14 cellular contexts compared by ENCODE assay signal in the genomic region with DNA sequence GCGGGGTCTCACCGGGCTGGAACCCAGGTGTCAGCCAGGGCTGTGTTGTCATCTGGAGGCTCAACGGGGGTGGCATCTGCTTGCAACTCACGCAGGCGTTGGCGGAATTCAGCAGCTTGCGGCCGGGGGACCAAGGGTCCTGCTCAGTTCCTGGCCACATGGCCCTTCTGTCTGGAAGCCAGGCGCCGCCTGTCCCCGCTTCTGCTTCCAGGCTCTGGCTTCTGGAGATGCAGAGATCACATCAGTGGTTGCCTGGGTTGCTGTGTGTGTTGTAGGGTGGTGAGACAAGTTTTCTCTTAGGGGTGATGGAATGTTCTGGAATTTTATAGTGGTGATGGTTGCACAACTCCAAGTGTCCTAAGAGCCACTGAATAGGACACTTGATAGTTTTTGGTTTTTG. TPM values are rescaled to one million over a fixed set of nuclear protein-coding genes. Genes with fewer than 3 reads are reported as not detected.
A peak's percentile ranks its signal among the peaks of the same experiment; 100 is the strongest.
DNase-seq lines count a peak whose midpoint lies in the region; ATAC-seq and TF ChIP-seq lines count a peak whose summit lies in the region.
"Had no signal": no experiment of that assay in that cellular context is flagged by ENCODE, and none has a peak within 500 bp of the region (broad histone marks: within the 10 kb centered on the region; RNA-seq: fewer than 3 reads in every experiment).

No MANE protein-coding gene starts in this region.

- H3K36me3 ChIP-seq in heart right ventricle, result peaks cover 0 to 36% (median 7%) of the 10 kb centered on the region in 9 donors

- H3K27ac ChIP-seq in heart right ventricle, result peak overlapping the region in 1 of 10 donors; percentile 31
- peak overlapping the region; percentile 48 for H3K27ac ChIP-seq in angular gyrus (ENCODE audit: low read depth, low read length)
- H3K27ac ChIP-seq: thoracic aorta had no signal

- TF ChIP-seq CTCF in heart right ventricle (IDR thresholded peaks at IDR 0.05), result no peak

- H3K9me3 ChIP-seq in heart right ventricle, result no peaks in the 10 kb centered on the region
- H3K9me3 ChIP-seq: thoracic aorta had no signal

- H3K4me1 ChIP-seq in heart right ventricle, result peaks cover 0 to 34% (median 9%) of the 10 kb centered on the region in 9 donors

- H3K4me3 ChIP-seq in heart right ventricle, result no peak overlapping the region
- H3K4me3 ChIP-seq: lung, thoracic aorta had no signal

- 91 to 92% methylated on average over 11 of the region's 11 CpGs for WGBS in heart right ventricle, 2 donors

- no peak for ATAC-seq in Right ventricle myocardium inferior
- no peak for ATAC-seq in heart right ventricle
- no peak for ATAC-seq in HG03175 (IDR thresholded peaks at IDR 0.05; ENCODE audit: unreplicated experiment)

- DNase-seq in Right ventricle myocardium inferior (ENCODE audit: missing footprints) (peak; percentile 48), heart right ventricle (no peak), iris pigment epithelial cell (ENCODE audit: low read depth) (peak; percentile 28), kidney glomerular epithelial cell (lab: John Stamatoyannopoulos, UW) (no peak), middle frontal gyrus (ENCODE audit: extremely low spot score, low spot score) (no peak)
- no peak for DNase-seq in stimulated activated CD4-positive, alpha-beta T cell treated with anti-CD3 and anti-CD28 coated beads, Interleukin-4, amount 100 ng/mL, for 24 hours
- DNase-seq: activated CD4-positive, alpha-beta T cell treated with anti-CD3 and anti-CD28 coated beads, Interleukin-2, amount 50 U/mL, for 1 hour; NCI-H1417 treated with DMSO at 0.1 percent for 48 hours; NCI-H774; SIG-M5 had no signal

- intact Hi-C loops in Right ventricle myocardium inferior (cut with DNase I) (no loop called here), heart right ventricle (cut with DNase I) (no loop called here)

- no peaks in the 10 kb centered on the region for H3K27me3 ChIP-seq in heart right ventricle

RNA-seq across cellular contexts. Expression of gene ADAT3, which starts 5.0 kb away (rescaled TPM):
- total RNA-seq in Right ventricle myocardium inferior, result 1.6 TPM
- 1 to 10 TPM in 9 of 10 donors, under 1 TPM in 1; 0.94 to 3.2 (median 1.4) TPM for total RNA-seq in heart right ventricle
- polyA plus RNA-seq in heart right ventricle, result 1 to 10 TPM; 2.0 to 4.3 TPM

RNA-seq across cellular contexts. Expression of gene SCAMP4, which starts 5.0 kb away (rescaled TPM):
- total RNA-seq in Right ventricle myocardium inferior (17.9 TPM), heart right ventricle (10 to 100 TPM; 11.7 to 24.2 (median 14.4) TPM)
- 10 to 100 TPM; 17.0 to 22.1 TPM for polyA plus RNA-seq in heart right ventricle

RNA-seq across cellular contexts. Expression of gene ABHD17A, which starts 24.9 kb away (rescaled TPM):
- total RNA-seq in Right ventricle myocardium inferior, result 61.5 TPM
- 10 to 100 TPM; 45.1 to 68.0 (median 57.0) TPM for total RNA-seq in heart right ventricle
- 100 to 1,000 TPM in 1 of 2 donors, 10 to 100 TPM in 1; 93.6 to 185 TPM for polyA plus RNA-seq in heart right ventricle

RNA-seq across cellular contexts. Expression of gene CSNK1G2, which starts 30.8 kb away (rescaled TPM):
- total RNA-seq in Right ventricle myocardium inferior, result 23.6 TPM
- 10 to 100 TPM; 17.7 to 32.4 (median 23.7) TPM for total RNA-seq in heart right ventricle
- polyA plus RNA-seq in heart right ventricle, result 10 to 100 TPM; 30.5 to 35.2 TPM

RNA-seq across cellular contexts. Expression of gene KLF16, which starts 46.8 kb away (rescaled TPM):
- total RNA-seq in Right ventricle myocardium inferior (11.0 TPM), heart right ventricle (10 to 100 TPM in 4 of 10 donors, 1 to 10 TPM in 6; 5.0 to 13.4 (median 7.6) TPM)
- polyA plus RNA-seq in heart right ventricle, result 1 to 10 TPM; 4.0 to 8.6 TPM

Comparison
In these comparisons a context has a peak if more than half of its experiments do, and no peak if none do; other contexts are left out.
1. DNase-seq: peak in Right ventricle myocardium inferior (single experiment) and iris pigment epithelial cell (single experiment); none in heart right ventricle (0 of 2), kidney glomerular epithelial cell (single experiment), stimulated activated CD4-positive, alpha-beta T cell treated with anti-CD3 and anti-CD28 coated beads, Interleukin-4, amount 100 ng/mL, for 24 hours (single experiment) and middle frontal gyrus (single experiment).